In genomic region chr15:59138243-59138642, GRCh38 we compare ENCODE assay signal across 1 cellular context.
TF ChIP-seq lines count a peak whose summit lies in the region.

No MANE protein-coding gene starts in this region.

TF ChIP-seq in K562, 482 proteins besides CTCF, POLR2A, EP300 and RAD21 (continued from another document):
- TF ChIP-seq CHAMP1 (IDR thresholded peaks at IDR 0.05) (peak; percentile 89; the same call in 1 of the 2 replicates), ZC3H4 (CRISPR knock-in tag; IDR thresholded peaks at IDR 0.05; ENCODE audit: borderline replicate concordance) (no peak), CBX2 (IDR thresholded peaks at IDR 0.05; ENCODE audit: insufficient read depth, low read length, poor library complexity, severe bottlenecking) (no peak), CTCFL (IDR thresholded peaks at IDR 0.05; ENCODE audit: borderline replicate concordance, insufficient read depth, low read depth, low read length, poor library complexity, severe bottlenecking) (peak; percentile 99), RCOR1 (IDR thresholded peaks at IDR 0.05; ENCODE audit: borderline replicate concordance in 1 of 2, low read depth in 2 of 2, low read length in 2 of 2) (peak; percentile 42 to 85; a peak in 3 of 4 replicates), LCOR (CRISPR knock-in tag; IDR thresholded peaks at IDR 0.05) (no peak), XRCC5 (IDR thresholded peaks at IDR 0.05; ENCODE audit: low read depth, low read length) (peak; percentile 77; the same call in 1 of the 2 replicates), SMAD1 (IDR thresholded peaks at IDR 0.05; ENCODE audit: low read depth, low read length, partially characterized antibody) (peak; percentile 62), CBX8 (IDR thresholded peaks at IDR 0.05; ENCODE audit: borderline replicate concordance, extremely low read depth, low read depth, low read length, poor library complexity, severe bottlenecking) (no peak), ATF3 (IDR thresholded peaks at IDR 0.05) (no peak), ATF3 (CRISPR knock-in tag; conservative IDR thresholded peaks at IDR 0.05) (0 out of 2 replicates have a peak, but pooled peaks have one; percentile 51), ZHX1 (conservative IDR thresholded peaks at IDR 0.05; ENCODE audit: low read length) (peak; percentile 83; the same call in 1 of the 2 replicates)
